Comparison of ENCODE assay signal across 15 cellular contexts in the genomic region with DNA sequence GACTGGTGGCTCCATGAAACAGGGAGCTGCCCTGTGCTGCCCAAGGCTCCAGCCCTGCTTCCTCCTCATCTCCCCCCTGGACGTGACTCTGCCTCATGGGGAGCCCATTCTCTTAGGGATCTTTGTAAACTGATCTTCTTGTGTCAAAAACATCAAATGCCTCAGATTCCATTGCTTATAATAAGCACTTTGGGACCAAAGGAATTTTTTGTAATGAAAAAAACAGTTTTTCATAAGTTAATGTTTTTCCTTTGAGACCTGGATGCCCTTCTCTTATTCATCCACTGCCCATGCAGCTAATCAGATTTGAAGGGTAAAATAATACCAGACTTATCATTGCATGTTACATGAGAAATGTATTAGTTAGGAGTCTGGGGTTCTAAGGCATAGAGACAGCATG. TPM values are rescaled to one million over a fixed set of nuclear protein-coding genes. Genes with fewer than 3 reads are reported as not detected.
DNase-seq lines count a peak whose midpoint lies in the region; ATAC-seq and TF ChIP-seq lines count a peak whose summit lies in the region.
"Had no signal": no experiment of that assay in that cellular context is flagged by ENCODE, and none has a peak within 500 bp of the region (broad histone marks: within the 10 kb centered on the region; RNA-seq: fewer than 3 reads in every experiment).

No MANE protein-coding gene starts in this region.

- H3K4me3 ChIP-seq in AG10803 (ENCODE audit: low read length) = no peak overlapping the region
- H3K4me3 ChIP-seq in IMR-90 (ENCODE audit: insufficient read depth, low read depth, low read length) = no peak overlapping the region
- no peak overlapping the region for H3K4me3 ChIP-seq in astrocyte of the spinal cord (ENCODE audit: low read depth, low read length)

- TF ChIP-seq POLR2A in IMR-90 (IDR thresholded peaks at IDR 0.05; ENCODE audit: low read depth, low read length) = no peak

- no peak for TF ChIP-seq RAD21 in IMR-90 (IDR thresholded peaks at IDR 0.05; ENCODE audit: low read length)

- CTCF ChIA-PET in IMR-90 (lab: Yijun Ruan, JAX) = interaction anchor here (0.8 kb wide), 1 partner anchor 247 kb away, joined by 3 read pairs; no protein-coding TSS in a partner anchor
- CTCF ChIA-PET in activated naive CD4-positive, alpha-beta T cell treated with anti-CD3 and anti-CD28 coated beads, Interleukin-2, amount 10 ng/mL, durations not matched to agents 7 days and 5 days (lab: Charles Lee) = interaction anchor here (1.5 kb wide), 1 partner anchor 11 kb away, joined by 3 read pairs; no protein-coding TSS in a partner anchor

- BruUV-seq in IMR-90 (replicated peaks; lab: Mats Ljungman, UMichigan) = no TSS peak

- H2AK5ac ChIP-seq in IMR-90 (ENCODE audit: low read depth, low read length) = peak overlapping the region; percentile 79; the same call in 1 of the 2 replicates

- intact Hi-C loops in IMR-90 (cut with micrococcal nuclease) = no loop called here

- H3K18ac ChIP-seq in IMR-90 (ENCODE audit: low read depth, low read length) = peak overlapping the region; percentile 82; the same call in 1 of the 2 replicates

- H3K27ac ChIP-seq in IMR-90 (ENCODE audit: insufficient read depth, low read length) = no peak overlapping the region

- H4K91ac ChIP-seq in IMR-90 (ENCODE audit: insufficient read depth, low read depth, low read length) = peak overlapping the region; percentile 13; the same call in 1 of the 2 replicates

- no peaks in the 10 kb centered on the region for H3K36me3 Mint-ChIP-seq in activated naive CD4-positive, alpha-beta T cell treated with anti-CD3 and anti-CD28 coated beads, Interleukin-2, amount 10 ng/mL, durations not matched to agents 7 days and 5 days

- peaks cover 13% of the 10 kb centered on the region for H3K9me1 ChIP-seq in IMR-90 (ENCODE audit: insufficient read depth, low read length)

- H3K23ac ChIP-seq in IMR-90 (ENCODE audit: low read depth, low read length) = no peak overlapping the region

- H4K5ac ChIP-seq in IMR-90 (ENCODE audit: low read depth, low read length) = peak overlapping the region; percentile 22; the same call in 1 of the 2 replicates

- H4K8ac ChIP-seq in IMR-90 (ENCODE audit: low read depth in 2 of 2, low read length in 2 of 2) = no peak overlapping the region

- no peak overlapping the region for H3K27ac Mint-ChIP-seq in activated naive CD4-positive, alpha-beta T cell treated with anti-CD3 and anti-CD28 coated beads, Interleukin-2, amount 10 ng/mL, durations not matched to agents 7 days and 5 days

- no peak overlapping the region for H2AK9ac ChIP-seq in IMR-90 (replicated peaks; ENCODE audit: low read depth, low read length, poor library complexity)

- no peaks in the 10 kb centered on the region for H3K9me3 Mint-ChIP-seq in activated naive CD4-positive, alpha-beta T cell treated with anti-CD3 and anti-CD28 coated beads, Interleukin-2, amount 10 ng/mL, durations not matched to agents 7 days and 5 days

- H2BK5ac ChIP-seq in IMR-90 (ENCODE audit: low read depth, low read length, poor library complexity, severe bottlenecking) = peak overlapping the region; percentile 27

- H3K4me3 Mint-ChIP-seq in activated naive CD4-positive, alpha-beta T cell treated with anti-CD3 and anti-CD28 coated beads, Interleukin-2, amount 10 ng/mL, durations not matched to agents 7 days and 5 days = no peak overlapping the region

- H3K4me1 Mint-ChIP-seq in activated naive CD4-positive, alpha-beta T cell treated with anti-CD3 and anti-CD28 coated beads, Interleukin-2, amount 10 ng/mL, durations not matched to agents 7 days and 5 days = no peaks in the 10 kb centered on the region

- H3K4ac ChIP-seq in IMR-90 (ENCODE audit: low read depth, low read length) = peak overlapping the region; percentile 6; the same call in 1 of the 2 replicates

- WGBS in IMR-90 (ENCODE audit: extremely low coverage in 2 of 2, insufficient read length in 1 of 2), 2 experiments = no CpG with 5 or more reads among the region's 1 CpG

- POLR2A ChIA-PET in IMR-90 (lab: Charles Lee; ENCODE audit: unreplicated experiment) = no interaction called here

- peak overlapping the region; percentile 26; the same call in 1 of the 2 replicates for H2BK20ac ChIP-seq in IMR-90 (ENCODE audit: low read depth, low read length)

- H2BK15ac ChIP-seq in IMR-90 (ENCODE audit: low read depth, low read length) = no peak overlapping the region

- ATAC-seq in IMR-90 (ENCODE audit: low read depth) = peak; percentile 43
- ATAC-seq in activated CD4-positive, CD25-positive, alpha-beta regulatory T cell treated with anti-CD3 and anti-CD28 coated beads, Interleukin-2, amount 50 U/mL, for 24 hours = no peak
- ATAC-seq: PC-3 had no signal

- H3K9me3 ChIP-seq in IMR-90 (ENCODE audit: control insufficient read depth, insufficient read depth, low read length) = no peaks in the 10 kb centered on the region

- DNase-seq in AG10803 (ENCODE audit: low read depth) (peak; percentile 55), IMR-90 (peak; percentile 58), astrocyte of the spinal cord (ENCODE audit: low read depth, low spot score) (peak; percentile 23), non-pigmented ciliary epithelial cell (ENCODE audit: low read depth) (peak; percentile 22), islet precursor cell (no peak), NCI-H2107 (lab: John Stamatoyannopoulos, UW) (no peak)
- DNase-seq in activated naive CD4-positive, alpha-beta T cell treated with anti-CD3 and anti-CD28 coated beads, Interleukin-2, amount 10 ng/mL, durations not matched to agents 7 days and 5 days = no peak
- DNase-seq: DMS79, GF-D8, NCI-H1092 treated with DMSO at 0.1 percent for 48 hours, NCI-H1694, NCI-H446, PC-3, T-helper 1 cell had no signal

- peaks cover 15% of the 10 kb centered on the region for H3K4me1 ChIP-seq in IMR-90 (ENCODE audit: control insufficient read depth, insufficient read depth, low read length)

- no peaks in the 10 kb centered on the region for H4K20me1 ChIP-seq in IMR-90 (ENCODE audit: insufficient read depth, low read length)

- peaks cover 37 to 55% of the 10 kb centered on the region in 2 experiments for H3K79me1 ChIP-seq in IMR-90 (ENCODE audit: low read depth in 1 of 2, low read length in 2 of 2)

- H3K27me3 ChIP-seq in IMR-90 (ENCODE audit: control insufficient read depth, insufficient read depth, low read length) = no peaks in the 10 kb centered on the region

- no peak overlapping the region for H3K9ac ChIP-seq in IMR-90 (ENCODE audit: low read depth, low read length)

- peak overlapping the region; percentile 13; the same call in 1 of the 2 replicates for H3K14ac ChIP-seq in IMR-90 (replicated peaks; ENCODE audit: low read depth, low read length)

- no peak overlapping the region for H2AFZ ChIP-seq in IMR-90 (replicated peaks; ENCODE audit: low read length, poor library complexity)

- H3K4me2 ChIP-seq in IMR-90 (ENCODE audit: low read depth, low read length) = no peak overlapping the region

- in situ Hi-C loops in IMR-90 (cut with MboI; ENCODE audit: low sequenced_read_pairs) (loop anchor here (10.0 kb wide), 1 partner anchor 247 kb away; no protein-coding TSS in a partner anchor), astrocyte of the spinal cord (cut with HindIII; ENCODE audit: low sequenced_read_pairs) (no loop called here)

- peak overlapping the region; percentile 55; the same call in 1 of the 2 replicates for H2BK120ac ChIP-seq in IMR-90 (ENCODE audit: low read depth, low read length)

- TF ChIP-seq CTCF in AG10803 (conservative IDR thresholded peaks at IDR 0.05; ENCODE audit: low read length) = no peak
- no peak for TF ChIP-seq CTCF in IMR-90 (conservative IDR thresholded peaks at IDR 0.05; ENCODE audit: low read depth, low read length)
- TF ChIP-seq CTCF in astrocyte of the spinal cord (IDR thresholded peaks at IDR 0.05; ENCODE audit: low read depth, low read length) = no peak

- peaks cover 4% of the 10 kb centered on the region for H3K27me3 Mint-ChIP-seq in activated naive CD4-positive, alpha-beta T cell treated with anti-CD3 and anti-CD28 coated beads, Interleukin-2, amount 10 ng/mL, durations not matched to agents 7 days and 5 days

- dilution Hi-C loops in IMR-90 (cut with HindIII; ENCODE audit: low sequenced_read_pairs, unreplicated experiment) = no loop called here

- no peaks in the 10 kb centered on the region for H3K36me3 ChIP-seq in IMR-90 (ENCODE audit: control insufficient read depth, insufficient read depth, low read length)

- no peak overlapping the region for H3K56ac ChIP-seq in IMR-90 (ENCODE audit: extremely low read depth, insufficient read depth, low read length)

TF ChIP-seq in IMR-90, 13 proteins besides CTCF, POLR2A, EP300 and RAD21:
- TF ChIP-seq MAFK (IDR thresholded peaks at IDR 0.05; ENCODE audit: low read depth, low read length) = no peak
- no peak for TF ChIP-seq FOS (IDR thresholded peaks at IDR 0.05; ENCODE audit: low read depth, low read length)
- no peak for TF ChIP-seq CEBPB (IDR thresholded peaks at IDR 0.05; ENCODE audit: low read depth, low read length)

RNA-seq across cellular contexts. Expression of a gene that starts 41.7 kb away (rescaled TPM):
- 14.2 and 20.6 TPM in 2 replicates for total RNA-seq in IMR-90 (2012; rRNA removed)
- 3.2 and 3.3 TPM in 2 replicates for polyA plus RNA-seq in IMR-90 (2012; rRNA removed)
- polyA plus RNA-seq in IMR-90 (2012; cell fraction: cytosol; rRNA removed) = 0.88 and 1.4 TPM in 2 replicates
- 0.29 and 2.1 TPM in 2 replicates for polyA plus RNA-seq in IMR-90 (2012; cell fraction: nucleus; rRNA removed; ENCODE audit: low replicate concordance)

Comparison
In these comparisons a context has a peak if more than half of its experiments do, and no peak if none do; other contexts are left out.
1. DNase-seq: peak in AG10803 (single experiment), IMR-90 (single experiment), astrocyte of the spinal cord (single experiment) and non-pigmented ciliary epithelial cell (single experiment); none in activated naive CD4-positive, alpha-beta T cell treated with anti-CD3 and anti-CD28 coated beads, Interleukin-2, amount 10 ng/mL, durations not matched to agents 7 days and 5 days (single experiment), islet precursor cell (single experiment) and NCI-H2107 (single experiment).